17 cellular contexts compared by ENCODE assay signal in genomic region chr6:120876405-120876804, GRCh38.
A peak's percentile ranks its signal among the peaks of the same experiment; 100 is the strongest.
DNase-seq lines count a peak whose midpoint lies in the region; ATAC-seq and TF ChIP-seq lines count a peak whose summit lies in the region.
"Had no signal": no experiment of that assay in that cellular context is flagged by ENCODE, and none has a peak within 500 bp of the region (broad histone marks: within the 10 kb centered on the region; RNA-seq: fewer than 3 reads in every experiment).

No MANE protein-coding gene starts in this region.

- peaks cover 0 to 9% (median 4%) of the 10 kb centered on the region in 3 donors for H3K9me3 Mint-ChIP-seq in IgD-negative memory B cell
- H3K9me3 Mint-ChIP-seq: brain; CD8-positive, alpha-beta T cell had no signal

- DNase-seq in kidney tubule cell (ENCODE audit: low spot score), result no peak
- no peak for DNase-seq in GM20000 (ENCODE audit: low spot score)
- no peak for DNase-seq in GM19240 (ENCODE audit: insufficient read length, low spot score)
- no peak for DNase-seq in activated naive CD4-positive, alpha-beta T cell treated with anti-CD3 and anti-CD28 coated beads, Interleukin-2, amount 50 U/mL, for 16 hours
- DNase-seq: activated CD8-positive, alpha-beta memory T cell treated with anti-CD3 and anti-CD28 coated beads, Interleukin-2, amount 10 ng/mL, durations not matched to agents 7 days and 5 days; CD8-positive, alpha-beta T cell; GDM1; immature natural killer cell; NCI-H2171 treated with DMSO at 0.1 percent for 48 hours; ovary; WERI-Rb-1 had no signal

- TF ChIP-seq POLR2A in GM18505 (IDR thresholded peaks at IDR 0.05; ENCODE audit: borderline replicate concordance, extremely low read depth, insufficient read depth, insufficient read length), result no peak

- H3K4me3 Mint-ChIP-seq in IgD-negative memory B cell, result peak overlapping the region in 2 of 4 donors; percentile 55 to 80
- H3K4me3 Mint-ChIP-seq: activated CD8-positive, alpha-beta memory T cell treated with anti-CD3 and anti-CD28 coated beads, Interleukin-2, amount 10 ng/mL, durations not matched to agents 7 days and 5 days; brain; CD8-positive, alpha-beta T cell; immature natural killer cell had no signal

- no peaks in the 10 kb centered on the region for H3K27me3 Mint-ChIP-seq in IgD-negative memory B cell
- H3K27me3 Mint-ChIP-seq: activated CD8-positive, alpha-beta memory T cell treated with anti-CD3 and anti-CD28 coated beads, Interleukin-2, amount 10 ng/mL, durations not matched to agents 7 days and 5 days; brain had no signal

- peak overlapping the region; percentile 73 to 92 (median 90) for H3K27ac Mint-ChIP-seq in IgD-negative memory B cell
- H3K27ac Mint-ChIP-seq: activated CD8-positive, alpha-beta memory T cell treated with anti-CD3 and anti-CD28 coated beads, Interleukin-2, amount 10 ng/mL, durations not matched to agents 7 days and 5 days; brain; CD8-positive, alpha-beta T cell; immature natural killer cell had no signal

- TF ChIP-seq CTCF in GM20000 (IDR thresholded peaks at IDR 0.05; ENCODE audit: extremely low read depth, missing control alignments), result no peak

- peak; percentile 69 for ATAC-seq in GM18505 (IDR thresholded peaks at IDR 0.05; ENCODE audit: unreplicated experiment)
- ATAC-seq in GM21360 (IDR thresholded peaks at IDR 0.05; ENCODE audit: unreplicated experiment), result peak; percentile 50
- ATAC-seq in HG02943 (IDR thresholded peaks at IDR 0.05; ENCODE audit: low read depth, unreplicated experiment), result peak; percentile 54
- ATAC-seq: A549; activated CD8-positive, alpha-beta memory T cell treated with anti-CD3 and anti-CD28 coated beads, Interleukin-2, amount 10 ng/mL, durations not matched to agents 7 days and 5 days; CD8-positive, alpha-beta T cell had no signal

- H3K4me1 Mint-ChIP-seq in IgD-negative memory B cell, result peaks cover 15 to 19% (median 18%) of the 10 kb centered on the region in 3 donors
- H3K4me1 Mint-ChIP-seq: activated CD8-positive, alpha-beta memory T cell treated with anti-CD3 and anti-CD28 coated beads, Interleukin-2, amount 10 ng/mL, durations not matched to agents 7 days and 5 days; immature natural killer cell had no signal

- H3K36me3 Mint-ChIP-seq in IgD-negative memory B cell, result peaks cover 4% of the 10 kb centered on the region
- H3K36me3 Mint-ChIP-seq: activated CD8-positive, alpha-beta memory T cell treated with anti-CD3 and anti-CD28 coated beads, Interleukin-2, amount 10 ng/mL, durations not matched to agents 7 days and 5 days; brain; CD8-positive, alpha-beta T cell; immature natural killer cell had no signal
